Comparison of ENCODE assay signal across 14 cellular contexts in the genomic region with DNA sequence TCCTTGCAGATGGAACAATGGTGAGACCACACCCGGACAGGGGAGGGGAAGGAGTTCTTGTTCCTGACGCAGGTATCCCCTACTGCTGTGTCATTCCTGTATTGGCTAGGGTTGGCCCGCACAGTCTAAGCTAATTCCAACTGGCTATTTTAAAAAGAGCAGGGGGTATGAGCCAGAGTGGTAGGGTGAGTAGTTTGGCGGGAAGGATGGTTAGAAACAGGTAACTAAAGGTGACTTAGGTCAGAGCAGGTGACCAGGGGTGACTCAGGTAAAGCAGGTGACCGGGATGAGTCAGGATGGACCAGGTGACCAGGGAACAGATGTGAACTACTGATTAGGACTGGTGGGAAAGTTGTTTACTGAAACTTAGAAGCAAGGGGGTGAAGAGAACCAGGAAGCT. TPM values are rescaled to one million over a fixed set of nuclear protein-coding genes. Genes with fewer than 3 reads are reported as not detected.
DNase-seq lines count a peak whose midpoint lies in the region; ATAC-seq and TF ChIP-seq lines count a peak whose summit lies in the region.
"Had no signal": no experiment of that assay in that cellular context is flagged by ENCODE, and none has a peak within 500 bp of the region (broad histone marks: within the 10 kb centered on the region; RNA-seq: fewer than 3 reads in every experiment).

No MANE protein-coding gene starts in this region.

- DNase-seq in ELF-1 (ENCODE audit: low read depth, low spot score) (peak; percentile 52), PC-3 (peak; percentile 35), epithelial cell of esophagus (ENCODE audit: low read depth) (peak; percentile 53), NOMO-1 (lab: John Stamatoyannopoulos, UW; ENCODE audit: unreplicated experiment in 2 of 2) (no peak), MM.1S (no peak), BE2C (no peak)
- DNase-seq: cerebellar nuclear complex, NCI-H1048, NCI-H526 treated with DMSO at 0.1 percent for 48 hours, Right ventricle myocardium superior, sigmoid colon, WERI-Rb-1 had no signal

- POLR2A ChIA-PET in PC-3 (lab: Charles Lee; ENCODE audit: unreplicated experiment) = no interaction called here

- H3K9me2 ChIP-seq in PC-3 (replicated peaks; ENCODE audit: low read length) (no peaks in the 10 kb centered on the region), MM.1S (replicated peaks; ENCODE audit: insufficient read depth, low read length) (no peaks in the 10 kb centered on the region)

- H2AFZ ChIP-seq in PC-3 (ENCODE audit: low read length) (no peak overlapping the region), parathyroid adenoma (no peak overlapping the region), MM.1S (ENCODE audit: low read length) (no peak overlapping the region)

- peaks cover 7% of the 10 kb centered on the region; the same call in 1 of the 2 replicates for H3K4me1 ChIP-seq in PC-3 (ENCODE audit: insufficient read depth, low read length)
- peaks cover 19% of the 10 kb centered on the region for H3K4me1 ChIP-seq in parathyroid adenoma
- no peaks in the 10 kb centered on the region for H3K4me1 ChIP-seq in MM.1S (ENCODE audit: low read length)
- H3K4me1 ChIP-seq in BE2C = no peaks in the 10 kb centered on the region

- H3K27me3 ChIP-seq in PC-3 (ENCODE audit: low read length) = no peaks in the 10 kb centered on the region
- H3K27me3 ChIP-seq in parathyroid adenoma (ENCODE audit: control insufficient read depth, insufficient read depth, low read length) = no peaks in the 10 kb centered on the region
- H3K27me3 ChIP-seq in MM.1S (replicated peaks; ENCODE audit: insufficient read depth, low read length) = no peaks in the 10 kb centered on the region
- no peaks in the 10 kb centered on the region for H3K27me3 ChIP-seq in BE2C
- H3K27me3 ChIP-seq: sigmoid colon, suprapubic skin had no signal

- H3K4me2 ChIP-seq in PC-3 (ENCODE audit: low read length) = no peak overlapping the region
- H3K4me2 ChIP-seq in parathyroid adenoma (ENCODE audit: low read length) = peak overlapping the region; percentile 46
- H3K4me2 ChIP-seq in MM.1S (ENCODE audit: low read depth, low read length) = no peak overlapping the region

- CTCF ChIA-PET in PC-3 (lab: Charles Lee) = no interaction called here

- ATAC-seq in PC-3 = no peak

- TF ChIP-seq CTCF in PC-3 (conservative IDR thresholded peaks at IDR 0.05; ENCODE audit: low read depth, low read length) (no peak), epithelial cell of esophagus (IDR thresholded peaks at IDR 0.05; ENCODE audit: insufficient read depth, low read depth, low read length, missing control alignments) (no peak), parathyroid adenoma (IDR thresholded peaks at IDR 0.05) (no peak), MM.1S (IDR thresholded peaks at IDR 0.05; ENCODE audit: low read length) (no peak), BE2C (IDR thresholded peaks at IDR 0.05; ENCODE audit: low read depth, low read length) (no peak)

- H3K27ac ChIP-seq in PC-3 (ENCODE audit: low read length) = peak overlapping the region; percentile 11
- no peak overlapping the region for H3K27ac ChIP-seq in parathyroid adenoma
- no peak overlapping the region for H3K27ac ChIP-seq in MM.1S (ENCODE audit: low read length)
- H3K27ac ChIP-seq: sigmoid colon, suprapubic skin, WERI-Rb-1 had no signal

- H3K36me3 ChIP-seq in PC-3 (ENCODE audit: low read depth, low read length) (peaks cover 16% of the 10 kb centered on the region), parathyroid adenoma (ENCODE audit: control insufficient read depth, insufficient read depth, low read length) (no peaks in the 10 kb centered on the region), MM.1S (replicated peaks; ENCODE audit: insufficient read depth, low read length) (no peaks in the 10 kb centered on the region), BE2C (peaks cover 24% of the 10 kb centered on the region)

- H3K79me2 ChIP-seq in PC-3 (ENCODE audit: low read length) = peaks cover 61% of the 10 kb centered on the region
- H3K79me2 ChIP-seq in parathyroid adenoma = peaks cover 6% of the 10 kb centered on the region
- peaks cover 65% of the 10 kb centered on the region for H3K79me2 ChIP-seq in MM.1S (ENCODE audit: low read length)

- H3K4me3 ChIP-seq in PC-3 (ENCODE audit: low read length) = no peak overlapping the region
- no peak overlapping the region for H3K4me3 ChIP-seq in epithelial cell of esophagus (ENCODE audit: low read length)
- peak overlapping the region; percentile 24 for H3K4me3 ChIP-seq in parathyroid adenoma (ENCODE audit: low read depth, low read length)
- H3K4me3 ChIP-seq in MM.1S (ENCODE audit: low read length) = no peak overlapping the region
- no peak overlapping the region for H3K4me3 ChIP-seq in BE2C (ENCODE audit: low read depth, low read length)
- H3K4me3 ChIP-seq: sigmoid colon, suprapubic skin had no signal

- intact Hi-C loops in PC-3 (cut with micrococcal nuclease) = no loop called here

- H3K9me3 ChIP-seq in PC-3 (ENCODE audit: low read length) = no peaks in the 10 kb centered on the region
- H3K9me3 ChIP-seq in parathyroid adenoma (ENCODE audit: control insufficient read depth, low read length) = no peaks in the 10 kb centered on the region
- no peaks in the 10 kb centered on the region for H3K9me3 ChIP-seq in MM.1S (replicated peaks; ENCODE audit: insufficient read depth, low read length)
- H3K9me3 ChIP-seq in BE2C = no peaks in the 10 kb centered on the region
- H3K9me3 ChIP-seq: sigmoid colon, suprapubic skin had no signal

- no peak overlapping the region for H3K9ac ChIP-seq in PC-3 (ENCODE audit: low read length)
- H3K9ac ChIP-seq in parathyroid adenoma = no peak overlapping the region
- H3K9ac ChIP-seq in MM.1S (ENCODE audit: low read length) = no peak overlapping the region

- H4K20me1 ChIP-seq in PC-3 (ENCODE audit: low read length) (0 out of 2 replicates have a peak, but pooled peaks cover 4% of the 10 kb centered on the region), MM.1S (ENCODE audit: insufficient read depth, low read length) (peaks cover 15% of the 10 kb centered on the region)

- BruUV-seq in PC-3 (replicated peaks; lab: Mats Ljungman, UMichigan) = no TSS peak

- no peaks in the 10 kb centered on the region for H3F3A ChIP-seq in PC-3 (ENCODE audit: low read length, unreplicated experiment)
- no peaks in the 10 kb centered on the region for H3F3A ChIP-seq in MM.1S (ENCODE audit: insufficient read depth, low read length)

RNA-seq across cellular contexts. Expression of a gene that starts 58.0 kb away (rescaled TPM):
- 8.9 and 16.9 TPM in 2 replicates for total RNA-seq in PC-3 (2014; rRNA removed)
- 38.8 TPM for polyA plus RNA-seq in BE2C (2012; ENCODE audit: insufficient read depth, insufficient read length, low read depth)

Comparison
In these comparisons a context has a peak if more than half of its experiments do, and no peak if none do; other contexts are left out.
1. DNase-seq: peak in ELF-1 (single experiment), PC-3 (single experiment) and epithelial cell of esophagus (single experiment); none in NOMO-1 (0 of 2), MM.1S (single experiment) and BE2C (single experiment).